ENCODE assay signal across 8 cellular contexts in the genomic region with DNA sequence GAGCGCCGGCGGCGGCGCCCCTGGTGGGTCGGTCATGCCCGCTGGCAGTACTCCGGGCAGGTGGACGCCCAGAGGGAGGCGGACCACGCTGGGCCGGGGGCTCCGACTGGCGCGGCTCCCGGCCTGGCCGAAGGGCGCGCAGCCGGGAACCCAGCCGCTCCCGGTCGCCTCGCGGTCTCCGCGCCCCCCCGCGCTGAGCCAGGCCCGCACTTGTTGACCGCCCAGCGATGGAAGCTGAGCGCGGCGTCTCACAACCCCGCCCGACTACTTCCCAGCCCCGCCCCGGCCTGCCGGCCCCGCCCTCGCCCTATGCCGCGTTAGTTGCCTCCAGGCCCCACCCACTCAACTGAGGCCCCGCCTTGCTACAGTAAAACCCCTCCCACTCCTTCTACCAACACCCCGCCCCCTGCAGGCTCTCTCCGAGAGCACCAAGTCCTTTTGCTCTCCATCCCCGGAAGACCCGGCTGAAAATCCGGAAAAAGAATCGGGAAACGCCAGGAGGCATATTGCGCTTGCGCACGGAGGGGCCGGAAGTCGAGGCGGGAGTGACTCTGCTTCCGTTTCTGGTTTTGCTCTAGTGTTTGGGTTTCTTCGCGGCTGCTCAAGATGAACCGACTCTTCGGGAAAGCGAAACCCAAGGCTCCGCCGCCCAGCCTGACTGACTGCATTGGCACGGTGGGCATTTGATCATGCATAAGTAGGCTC. TPM values are rescaled to one million over a fixed set of nuclear protein-coding genes. Genes with fewer than 3 reads are reported as not detected.
DNase-seq lines count a peak whose midpoint lies in the region; ATAC-seq lines count a peak whose summit lies in the region.

Gene BAG1 (minus strand): TSS at position 236 of the 705 bp plus-strand sequence.
Gene CHMP5 (plus strand): TSS at position 577 of the 705 bp plus-strand sequence. CDS start 30 bp downstream, at position 607.

- peak; percentile 97 for DNase-seq in AML-193 (lab: John Stamatoyannopoulos, UW)
- peak; percentile 98 for DNase-seq in NCI-H460 (ENCODE audit: extremely low read depth, low read depth)
- peak; percentile 100 for DNase-seq in activated CD4-positive, CD25-positive, alpha-beta regulatory T cell treated with anti-CD3 and anti-CD28 coated beads, Interleukin-2, amount 50 U/mL, for 72 hours
- DNase-seq in cerebellar nuclear complex (lab: John Stamatoyannopoulos, UW), result peak; percentile 96 to 97
- peak; percentile 100 for DNase-seq in islet precursor cell
- DNase-seq in stimulated activated CD4-positive, alpha-beta T cell treated with anti-CD3 and anti-CD28 coated beads, Interleukin-12 subunit alpha, Interleukin-12 subunit beta, amount 100 ng/mL, for 48 hours (ENCODE audit: low read depth in 2 of 3, low spot score in 1 of 3), result peak; percentile 100

- peak; percentile 78 for ATAC-seq in GM19043 (IDR thresholded peaks at IDR 0.05; ENCODE audit: low read depth, unreplicated experiment)
- ATAC-seq in HG03378 (IDR thresholded peaks at IDR 0.05; ENCODE audit: unreplicated experiment), result peak; percentile 79

RNA-seq across cellular contexts. Expression of gene BAG1, which starts in this region (rescaled TPM):
- total RNA-seq in NCI-H460 (2014; rRNA removed; shearing (Covaris generic)), result 33.3 and 34.9 TPM in 2 replicates
- polyA plus RNA-seq in NCI-H460 (2014; cell fraction: nucleus; rRNA removed), result 102 and 108 TPM in 2 replicates

RNA-seq across cellular contexts. Expression of gene CHMP5, which starts in this region (rescaled TPM):
- 93.7 and 94.5 TPM in 2 replicates for total RNA-seq in NCI-H460 (2014; rRNA removed; shearing (Covaris generic))
- 45.9 and 48.4 TPM in 2 replicates for polyA plus RNA-seq in NCI-H460 (2014; cell fraction: nucleus; rRNA removed)

Comparison
In these comparisons a context has a peak if more than half of its experiments do, and no peak if none do; other contexts are left out.
1. Peak in every context shown above with its lines: DNase-seq and ATAC-seq.